In genomic region chr7:41162612-41163011, GRCh38 we compare ENCODE assay signal across 18 cellular contexts.
"Had no signal": no experiment of that assay in that cellular context is flagged by ENCODE, and none has a peak within 500 bp of the region (broad histone marks: within the 10 kb centered on the region; RNA-seq: fewer than 3 reads in every experiment).

No MANE protein-coding gene starts in this region.

- H3K36me3 Mint-ChIP-seq: naive thymus-derived CD4-positive, alpha-beta T cell; stimulated activated naive B cell treated with anti-CD40 and anti-IgM and Interleukin-4, amounts not matched to agents 10 μg/mL and 1 μg/mL and 100 μg/mL, for 72 hours; type B pancreatic cell had no signal

- H3K27ac Mint-ChIP-seq: activated CD8-positive, alpha-beta T cell treated with anti-CD3 and anti-CD28 coated beads, Interleukin-2, amount 10 ng/mL, durations not matched to agents 7 days and 5 days; activated T-helper 1 cell treated with anti-CD3 and anti-CD28 coated beads, Interleukin-12 subunit alpha, Interleukin-12 subunit beta, Interleukin-2, Interleukin-4 antibody, amounts not matched to agents 30 ng/mL and 10 ng/mL and 1 ng/mL, durations not matched to agents 14 hours and 24 hours and 36 hours; naive thymus-derived CD4-positive, alpha-beta T cell; stimulated activated naive B cell treated with anti-CD40 and anti-IgM and Interleukin-4, amounts not matched to agents 10 μg/mL and 1 μg/mL and 100 μg/mL, for 72 hours; T-helper 2 cell treated with Interferon-gamma antibody and Interleukin-4, amounts not matched to agents 5 μg/mL and 100 μg/mL, for 36 hours; type B pancreatic cell had no signal

- H3K27me3 Mint-ChIP-seq: naive thymus-derived CD4-positive, alpha-beta T cell; stimulated activated naive B cell treated with anti-CD40 and anti-IgM and Interleukin-4, amounts not matched to agents 10 μg/mL and 1 μg/mL and 100 μg/mL, for 72 hours; type B pancreatic cell had no signal

- H3K4me1 ChIP-seq: ascending aorta, lower lobe of right lung, spleen had no signal

- H3K27ac ChIP-seq: ascending aorta, coronary artery, epithelial cell of prostate, lower lobe of right lung, spleen had no signal

- H3K36me3 ChIP-seq: ascending aorta, lower lobe of right lung, spleen had no signal

- H3K4me3 ChIP-seq: ascending aorta, coronary artery, lower lobe of right lung, spleen had no signal

- DNase-seq: activated CD8-positive, alpha-beta T cell treated with anti-CD3 and anti-CD28 coated beads, Interleukin-2, amount 10 ng/mL, durations not matched to agents 7 days and 5 days; activated naive CD4-positive, alpha-beta T cell; effector CD8-positive, alpha-beta T cell; hippocampal formation; left cardiac atrium; lower lobe of right lung; naive thymus-derived CD4-positive, alpha-beta T cell; nucleus accumbens; right cardiac atrium; spleen; stimulated activated CD4-positive, alpha-beta T cell treated with anti-CD3 and anti-CD28 coated beads, Interleukin-1b, Interleukin-23, amount 100 ng/mL, for 48 hours; stimulated activated naive B cell treated with anti-CD40 and anti-IgM and Interleukin-4, amounts not matched to agents 10 μg/mL and 1 μg/mL and 100 μg/mL, for 72 hours had no signal

- H3K4me3 Mint-ChIP-seq: activated CD8-positive, alpha-beta T cell treated with anti-CD3 and anti-CD28 coated beads, Interleukin-2, amount 10 ng/mL, durations not matched to agents 7 days and 5 days; activated T-helper 1 cell treated with anti-CD3 and anti-CD28 coated beads, Interleukin-12 subunit alpha, Interleukin-12 subunit beta, Interleukin-2, Interleukin-4 antibody, amounts not matched to agents 30 ng/mL and 10 ng/mL and 1 ng/mL, durations not matched to agents 14 hours and 24 hours and 36 hours; naive thymus-derived CD4-positive, alpha-beta T cell; stimulated activated naive B cell treated with anti-CD40 and anti-IgM and Interleukin-4, amounts not matched to agents 10 μg/mL and 1 μg/mL and 100 μg/mL, for 72 hours; T-helper 2 cell treated with Interferon-gamma antibody and Interleukin-4, amounts not matched to agents 5 μg/mL and 100 μg/mL, for 36 hours; type B pancreatic cell had no signal

- H3K9me3 Mint-ChIP-seq: stimulated activated naive B cell treated with anti-CD40 and anti-IgM and Interleukin-4, amounts not matched to agents 10 μg/mL and 1 μg/mL and 100 μg/mL, for 72 hours had no signal

- H3K4me1 Mint-ChIP-seq: naive thymus-derived CD4-positive, alpha-beta T cell; stimulated activated naive B cell treated with anti-CD40 and anti-IgM and Interleukin-4, amounts not matched to agents 10 μg/mL and 1 μg/mL and 100 μg/mL, for 72 hours had no signal

- ATAC-seq: activated CD8-positive, alpha-beta T cell treated with anti-CD3 and anti-CD28 coated beads, Interleukin-2, amount 10 ng/mL, durations not matched to agents 7 days and 5 days; left cardiac atrium; lower lobe of right lung; naive thymus-derived CD4-positive, alpha-beta T cell; right cardiac atrium; stimulated activated naive B cell treated with anti-CD40 and anti-IgM and Interleukin-4, amounts not matched to agents 10 μg/mL and 1 μg/mL and 100 μg/mL, for 72 hours had no signal

- H3K27me3 ChIP-seq: ascending aorta, spleen had no signal
